ENCODE assay signal across 1 cellular context in the genomic region with DNA sequence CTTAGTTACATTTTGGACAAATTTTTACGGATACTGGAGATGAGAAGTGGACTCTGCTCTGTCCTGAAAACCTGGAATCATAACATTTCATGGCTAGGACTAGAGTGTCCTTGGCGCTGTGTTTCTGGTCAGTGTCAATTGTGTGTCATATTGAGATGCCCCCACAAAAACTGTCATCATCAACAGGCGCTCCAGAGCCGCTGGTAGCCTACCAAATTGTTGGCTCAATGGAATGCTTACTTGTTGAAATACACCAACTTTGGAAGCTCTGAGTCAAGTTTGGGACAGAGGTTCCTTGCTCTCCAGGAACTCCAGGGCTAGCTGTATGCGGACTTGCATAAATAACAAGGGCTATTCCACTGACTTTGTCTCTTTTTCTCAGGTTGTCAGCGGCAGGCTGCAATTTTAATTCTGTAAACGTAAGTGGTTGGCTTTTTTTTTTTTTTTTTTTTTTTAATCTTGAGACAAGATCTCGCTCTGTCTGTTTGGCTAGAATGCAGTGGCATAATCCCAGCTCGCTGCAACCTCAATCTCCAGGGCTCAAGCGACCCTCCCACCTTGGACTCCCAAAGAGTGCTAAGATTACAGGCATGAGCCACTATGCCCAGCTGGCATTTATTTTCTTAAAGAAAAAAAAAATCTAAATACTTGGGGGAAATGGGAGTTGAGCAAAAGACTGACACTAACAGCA.
TF ChIP-seq lines count a peak whose summit lies in the region.

No MANE protein-coding gene starts in this region.

TF ChIP-seq in H1, 55 proteins besides CTCF, POLR2A, EP300 and RAD21 (continued from another document):
- TF ChIP-seq CEBPB (IDR thresholded peaks at IDR 0.05; ENCODE audit: low read depth, low read length) (no peak), MAFK (IDR thresholded peaks at IDR 0.05; ENCODE audit: low read depth, low read length) (no peak), CTBP2 (IDR thresholded peaks at IDR 0.05; ENCODE audit: borderline replicate concordance, insufficient read depth, insufficient read length, low read length) (no peak), ZNF274 (IDR thresholded peaks at IDR 0.05; ENCODE audit: borderline replicate concordance, extremely low read depth, low read length) (no peak), TCF12 (IDR thresholded peaks at IDR 0.05; ENCODE audit: low read depth, low read length) (no peak), CREB1 (IDR thresholded peaks at IDR 0.05) (no peak), SUZ12 (IDR thresholded peaks at IDR 0.05; ENCODE audit: low read length) (no peak), FOSL1 (IDR thresholded peaks at IDR 0.05; ENCODE audit: insufficient read depth, low read depth, low read length) (no peak), PHF8 (conservative IDR thresholded peaks at IDR 0.05; ENCODE audit: low read depth, low read length) (no peak), TEAD4 (IDR thresholded peaks at IDR 0.05; ENCODE audit: low read depth, low read length) (no peak), BACH1 (IDR thresholded peaks at IDR 0.05; ENCODE audit: low read length) (no peak)
- TF ChIP-seq, protein P1, sequence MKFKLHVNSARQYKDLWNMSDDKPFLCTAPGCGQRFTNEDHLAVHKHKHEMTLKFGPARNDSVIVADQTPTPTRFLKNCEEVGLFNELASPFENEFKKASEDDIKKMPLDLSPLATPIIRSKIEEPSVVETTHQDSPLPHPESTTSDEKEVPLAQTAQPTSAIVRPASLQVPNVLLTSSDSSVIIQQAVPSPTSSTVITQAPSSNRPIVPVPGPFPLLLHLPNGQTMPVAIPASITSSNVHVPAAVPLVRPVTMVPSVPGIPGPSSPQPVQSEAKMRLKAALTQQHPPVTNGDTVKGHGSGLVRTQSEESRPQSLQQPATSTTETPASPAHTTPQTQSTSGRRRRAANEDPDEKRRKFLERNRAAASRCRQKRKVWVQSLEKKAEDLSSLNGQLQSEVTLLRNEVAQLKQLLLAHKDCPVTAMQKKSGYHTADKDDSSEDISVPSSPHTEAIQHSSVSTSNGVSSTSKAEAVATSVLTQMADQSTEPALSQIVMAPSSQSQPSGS (IDR thresholded peaks at IDR 0.05; ENCODE audit: low read length) = no peak
